In genomic region chr2:121080013-121080772, GRCh38 we compare ENCODE assay signal across 9 cellular contexts.
DNase-seq lines count a peak whose midpoint lies in the region; ATAC-seq, FAIRE-seq and TF ChIP-seq lines count a peak whose summit lies in the region.
"Had no signal": no experiment of that assay in that cellular context is flagged by ENCODE, and none has a peak within 500 bp of the region (broad histone marks: within the 10 kb centered on the region; RNA-seq: fewer than 3 reads in every experiment).

No MANE protein-coding gene starts in this region.

- H3K4me1 ChIP-seq in SJSA1 (replicated peaks): no peaks in the 10 kb centered on the region
- no peaks in the 10 kb centered on the region for H3K4me1 ChIP-seq in GM12878 (ENCODE audit: control insufficient read depth, insufficient read depth, low read length)

- peak; percentile 80 to 87 (median 84) for TF ChIP-seq CTCF in GM12878 (IDR thresholded peaks at IDR 0.05 in 2 of 3, conservative IDR thresholded peaks at IDR 0.05 in 1 of 3; ENCODE audit: control insufficient read depth in 2 of 3, extremely low read depth in 1 of 3, insufficient read depth in 1 of 3, low read depth in 3 of 3, low read length in 3 of 3)

- DNase-seq in EL: peak; percentile 60
- peak; percentile 67 for DNase-seq in KBM-7
- DNase-seq in SJSA1 (ENCODE audit: low read depth in 1 of 2, low spot score in 2 of 2): peak; percentile 67 to 68
- DNase-seq in GM12878 (ENCODE audit: low read depth, low spot score): no peak
- peak; percentile 27 for DNase-seq in iris pigment epithelial cell (ENCODE audit: low read depth)
- DNase-seq in stimulated activated CD4-positive, alpha-beta T cell treated with anti-CD3 and anti-CD28 coated beads, Interleukin-2, amount 100 ng/mL, for 24 hours: peak; percentile 58 to 59

- no peak for TF ChIP-seq EP300 in GM12878 (IDR thresholded peaks at IDR 0.05; ENCODE audit: borderline replicate concordance in 1 of 2, control insufficient read depth in 1 of 2, low read depth in 2 of 2, low read length in 2 of 2)

- no peak overlapping the region for H3K27ac ChIP-seq in SJSA1
- no peak overlapping the region for H3K27ac ChIP-seq in GM12878 (ENCODE audit: control insufficient read depth, insufficient read depth)

- POLR2A ChIA-PET in GM12878 (lab: Charles Lee): no interaction called here

- TF ChIP-seq POLR2A in GM12878 (IDR thresholded peaks at IDR 0.05; ENCODE audit: low read depth, low read length): no peak

- H4K20me1 ChIP-seq in GM12878 (ENCODE audit: control insufficient read depth, insufficient read depth): no peaks in the 10 kb centered on the region; the same call in 1 of the 2 replicates

- H3K9me3 ChIP-seq in SJSA1 (replicated peaks): no peaks in the 10 kb centered on the region
- H3K9me3 ChIP-seq in GM12878 (replicated peaks; ENCODE audit: control insufficient read depth, insufficient read depth, low read length): no peaks in the 10 kb centered on the region

- H3K27me3 ChIP-seq in SJSA1 (replicated peaks) (no peaks in the 10 kb centered on the region), GM12878 (replicated peaks in 1 of 2; ENCODE audit: control insufficient read depth in 2 of 2, insufficient read depth in 2 of 2, low read length in 1 of 2) (no peaks in the 10 kb centered on the region; a peak in 1 of 4 replicates)

- H3K9ac ChIP-seq in GM12878 (ENCODE audit: control insufficient read depth, insufficient read depth, low read length): no peak overlapping the region

- BruUV-seq in GM12878 (replicated peaks; lab: Mats Ljungman, UMichigan): no TSS peak

- H3K4me3 ChIP-seq in SJSA1 (no peak overlapping the region), GM12878 (no peak overlapping the region)

- H3K4me2 ChIP-seq in GM12878 (ENCODE audit: control insufficient read depth, insufficient read depth): no peak overlapping the region

- ATAC-seq in GM12878 (peak; percentile 63), GM18909 (IDR thresholded peaks at IDR 0.05; ENCODE audit: poor library complexity, unreplicated experiment) (no peak), GM19351 (IDR thresholded peaks at IDR 0.05; ENCODE audit: unreplicated experiment) (no peak)

- peak; percentile 73 for TF ChIP-seq RAD21 in GM12878 (IDR thresholded peaks at IDR 0.05; ENCODE audit: insufficient read depth, low read depth, low read length)

- peak; percentile 79 for FAIRE-seq in GM12878 (lab: Jason Lieb, UNC)
- FAIRE-seq: TTC549 had no signal

- H2AFZ ChIP-seq in GM12878 (ENCODE audit: control insufficient read depth, low read depth, low read length): no peak overlapping the region

- SMC1A ChIA-PET in GM12878 (lab: Charles Lee; ENCODE audit: uncharacterized antibody, unreplicated experiment): interaction anchor here (0.9 kb wide), 1 partner anchor 379 kb away, joined by 3 read pairs; no protein-coding TSS in a partner anchor

- in situ Hi-C loops in KBM-7 (cut with MboI; ENCODE audit: low pct_unique_long_range_greater_than_20kb, low sequenced_read_pairs) (loop anchor here (25.0 kb wide), 1 partner anchor 257 kb away; no protein-coding TSS in a partner anchor), GM12878 (cut with MboI) (loop anchor here (5.0 to 25.0 kb wide), 2 partner anchors 383 to 632 kb away; no protein-coding TSS in a partner anchor)

- H3K36me3 ChIP-seq in SJSA1 (no peaks in the 10 kb centered on the region), GM12878 (ENCODE audit: control insufficient read depth in 2 of 2, insufficient read depth in 2 of 2, low read length in 1 of 2) (no peaks in the 10 kb centered on the region)

- 16% methylated on average over 7 of the region's 8 CpGs for WGBS in GM12878 (ENCODE audit: insufficient coverage, insufficient replicate concordance, low lambda C conversion rate, missing lambda C conversion rate)

- intact Hi-C loops in GM12878 (cut with micrococcal nuclease; ENCODE audit: unreplicated experiment): loop anchor here (1.0 kb wide), 1 partner anchor 385 kb away; no protein-coding TSS in a partner anchor

- CTCF ChIA-PET in GM12878 (lab: Yijun Ruan, JAX): interaction anchor here (0.5 to 2.3 kb wide), 22 partner anchors 8 to 1442 kb away, joined by 3 to 15 read pairs (median 5); no protein-coding TSS in a partner anchor

- no peaks in the 10 kb centered on the region for H3K79me2 ChIP-seq in GM12878 (ENCODE audit: control insufficient read depth, insufficient read depth, low read length)

- RAD21 ChIA-PET in GM12878 (lab: Charles Lee; ENCODE audit: unreplicated experiment): interaction anchor here (1.5 kb wide), 1 partner anchor 386 kb away, joined by 4 read pairs; no protein-coding TSS in a partner anchor

TF ChIP-seq in GM12878, 131 proteins besides CTCF, POLR2A, EP300 and RAD21:
- TF ChIP-seq SMC3 (IDR thresholded peaks at IDR 0.05; ENCODE audit: borderline replicate concordance, low read length): peak; percentile 42; the same call in 1 of the 2 replicates
- no peak for TF ChIP-seq JUND (IDR thresholded peaks at IDR 0.05; ENCODE audit: low read depth, low read length)
